ENCODE assay signal across 1 cellular context in the genomic region with DNA sequence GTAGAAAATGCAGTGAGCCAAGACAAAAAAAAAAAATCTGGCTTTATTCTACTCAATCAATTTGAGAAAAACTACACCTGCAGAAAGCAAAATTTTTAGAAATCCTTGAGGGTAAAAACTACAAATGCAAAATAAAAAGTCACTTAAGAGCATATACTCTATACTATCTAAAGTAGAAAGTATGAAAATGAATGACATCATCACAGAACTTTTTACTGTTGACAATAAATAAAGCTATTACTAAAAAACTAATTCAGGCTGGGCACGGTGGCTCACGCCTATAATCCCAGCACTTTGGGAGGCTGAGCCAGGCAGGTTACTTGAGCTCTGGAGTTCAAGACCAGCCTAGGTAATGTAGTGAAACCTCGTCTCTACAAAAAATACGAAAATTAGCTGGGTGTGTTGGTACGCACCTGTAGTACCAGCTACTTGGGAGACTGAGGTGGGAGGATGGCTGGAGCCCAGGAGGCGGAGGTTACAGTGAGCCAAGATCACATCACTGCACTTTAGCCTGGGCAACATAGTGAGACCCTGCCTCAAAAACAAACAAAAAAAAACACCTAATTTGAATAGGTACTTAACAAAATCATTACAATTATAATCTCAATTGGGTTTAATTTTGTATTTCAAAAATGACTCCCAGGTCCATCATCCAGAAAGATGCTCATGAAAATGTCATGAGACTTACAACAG.
TF ChIP-seq lines count a peak whose summit lies in the region.

No MANE protein-coding gene starts in this region.

TF ChIP-seq in HepG2, 621 proteins besides CTCF, POLR2A, EP300 and RAD21:
- TF ChIP-seq ZNF354B (CRISPR knock-in tag; IDR thresholded peaks at IDR 0.05) (no peak), ATF7 (IDR thresholded peaks at IDR 0.05) (peak; percentile 93), ATF7 (CRISPR knock-in tag; IDR thresholded peaks at IDR 0.05) (no peak), ZNF121 (CRISPR knock-in tag; IDR thresholded peaks at IDR 0.05) (peak; percentile 55; the same call in 1 of the 2 replicates)
